ENCODE assay signal across 25 cellular contexts in genomic region chr7:1011297-1012003, GRCh38. TPM values are rescaled to one million over a fixed set of nuclear protein-coding genes. Genes with fewer than 3 reads are reported as not detected.
DNase-seq lines count a peak whose midpoint lies in the region; ATAC-seq, FAIRE-seq and TF ChIP-seq lines count a peak whose summit lies in the region.
"Had no signal": no experiment of that assay in that cellular context is flagged by ENCODE, and none has a peak within 500 bp of the region (broad histone marks: within the 10 kb centered on the region; RNA-seq: fewer than 3 reads in every experiment).

No MANE protein-coding gene starts in this region.

- H3K36me3 ChIP-seq in mucosa of descending colon (ENCODE audit: low read depth) (no peaks in the 10 kb centered on the region), brain microvascular endothelial cell (replicated peaks) (peaks cover 3% of the 10 kb centered on the region), psoas muscle (ENCODE audit: insufficient read depth in 1 of 2, low read depth in 1 of 2) (peaks cover 0 to 10% of the 10 kb centered on the region in 2 donors)
- H3K36me3 ChIP-seq: MG63, transverse colon had no signal

- no peak overlapping the region for H3K4me3 Mint-ChIP-seq in T-helper 1 cell treated with Interleukin-12 subunit alpha and Interleukin-12 subunit beta and Interleukin-4 antibody, amounts not matched to agents 30 μg/mL and 1 μg/mL, for 36 hours
- H3K4me3 Mint-ChIP-seq in activated T-helper 2 cell treated with anti-CD3 and anti-CD28 coated beads, Interferon-gamma antibody, Interleukin-2, Interleukin-4, amounts not matched to agents 10 μg/mL and 5 μg/mL and 100 μg/mL, durations not matched to agents 14 hours and 24 hours and 36 hours (ENCODE audit: low read depth): no peak overlapping the region
- H3K4me3 Mint-ChIP-seq: CD14-positive monocyte, nephron progenitor cell had no signal

- ATAC-seq in mucosa of descending colon: peak; percentile 11
- no peak for ATAC-seq in psoas muscle
- ATAC-seq: heart right ventricle had no signal

- TF ChIP-seq CTCF in mucosa of descending colon (IDR thresholded peaks at IDR 0.05) (no peak), brain microvascular endothelial cell (IDR thresholded peaks at IDR 0.05; ENCODE audit: low read depth, low read length, missing control alignments) (no peak), psoas muscle (IDR thresholded peaks at IDR 0.05) (no peak)

- H3K9me3 ChIP-seq in mucosa of descending colon: no peaks in the 10 kb centered on the region
- no peaks in the 10 kb centered on the region for H3K9me3 ChIP-seq in psoas muscle
- H3K9me3 ChIP-seq: heart right ventricle, MG63, transverse colon had no signal

- no peaks in the 10 kb centered on the region for H3K27me3 Mint-ChIP-seq in T-helper 1 cell treated with Interleukin-12 subunit alpha and Interleukin-12 subunit beta and Interleukin-4 antibody, amounts not matched to agents 30 μg/mL and 1 μg/mL, for 36 hours (ENCODE audit: low read depth)
- no peaks in the 10 kb centered on the region for H3K27me3 Mint-ChIP-seq in activated T-helper 2 cell treated with anti-CD3 and anti-CD28 coated beads, Interferon-gamma antibody, Interleukin-2, Interleukin-4, amounts not matched to agents 10 μg/mL and 5 μg/mL and 100 μg/mL, durations not matched to agents 14 hours and 24 hours and 36 hours (ENCODE audit: low read depth)

- no peaks in the 10 kb centered on the region for H3K27me3 ChIP-seq in brain microvascular endothelial cell (replicated peaks)
- no peaks in the 10 kb centered on the region for H3K27me3 ChIP-seq in psoas muscle (ENCODE audit: insufficient read depth in 3 of 3, low read length in 2 of 3)
- H3K27me3 ChIP-seq: heart right ventricle, MG63, transverse colon had no signal

- peaks cover 3% of the 10 kb centered on the region for H3K36me3 Mint-ChIP-seq in T-helper 1 cell treated with Interleukin-12 subunit alpha and Interleukin-12 subunit beta and Interleukin-4 antibody, amounts not matched to agents 30 μg/mL and 1 μg/mL, for 36 hours (ENCODE audit: low read depth)
- no peaks in the 10 kb centered on the region for H3K36me3 Mint-ChIP-seq in activated T-helper 2 cell treated with anti-CD3 and anti-CD28 coated beads, Interferon-gamma antibody, Interleukin-2, Interleukin-4, amounts not matched to agents 10 μg/mL and 5 μg/mL and 100 μg/mL, durations not matched to agents 14 hours and 24 hours and 36 hours (ENCODE audit: low read depth)

- 81 to 88% (median 87%) methylated on average over 12 to 13 of the region's 13 CpGs for WGBS in psoas muscle, 3 donors

- intact Hi-C loops in activated T-helper 2 cell treated with anti-CD3 and anti-CD28 coated beads, Interferon-gamma antibody, Interleukin-2, Interleukin-4, amounts not matched to agents 10 μg/mL and 5 μg/mL and 100 μg/mL, durations not matched to agents 14 hours and 24 hours and 36 hours (cut with micrococcal nuclease): no loop called here
- intact Hi-C loops in mucosa of descending colon (cut with DNase I, micrococcal nuclease) (no loop called here), psoas muscle (cut with DNase I) (no loop called here)

- H3K27ac Mint-ChIP-seq in T-helper 1 cell treated with Interleukin-12 subunit alpha and Interleukin-12 subunit beta and Interleukin-4 antibody, amounts not matched to agents 30 μg/mL and 1 μg/mL, for 36 hours: peak overlapping the region; percentile 72
- H3K27ac Mint-ChIP-seq in activated T-helper 2 cell treated with anti-CD3 and anti-CD28 coated beads, Interferon-gamma antibody, Interleukin-2, Interleukin-4, amounts not matched to agents 10 μg/mL and 5 μg/mL and 100 μg/mL, durations not matched to agents 14 hours and 24 hours and 36 hours: peak overlapping the region; percentile 38

- H3K4me3 ChIP-seq in mucosa of descending colon (no peak overlapping the region), brain microvascular endothelial cell (ENCODE audit: low read depth, low read length) (no peak overlapping the region), psoas muscle (no peak overlapping the region)
- H3K4me3 ChIP-seq: heart right ventricle, MG63, smooth muscle cell, transverse colon had no signal

- peak; percentile 48 for FAIRE-seq in GM12892 (lab: Jason Lieb, UNC)

- no peak overlapping the region for H3K27ac ChIP-seq in brain microvascular endothelial cell
- H3K27ac ChIP-seq in psoas muscle: no peak overlapping the region
- H3K27ac ChIP-seq: 22Rv1, heart right ventricle, transverse colon had no signal

- no peaks in the 10 kb centered on the region for H3K4me1 ChIP-seq in mucosa of descending colon (ENCODE audit: low read depth)
- H3K4me1 ChIP-seq in psoas muscle: no peaks in the 10 kb centered on the region
- H3K4me1 ChIP-seq: transverse colon had no signal

- no peak for DNase-seq in T-helper 1 cell
- DNase-seq in GM12892 (ENCODE audit: insufficient read length): no peak
- DNase-seq in activated T-helper 2 cell treated with anti-CD3 and anti-CD28 coated beads, Interferon-gamma antibody, Interleukin-2, Interleukin-4, amounts not matched to agents 10 μg/mL and 5 μg/mL and 100 μg/mL, durations not matched to agents 14 hours and 24 hours and 36 hours (ENCODE audit: low spot score): no peak
- no peak for DNase-seq in mucosa of descending colon
- no peak for DNase-seq in brain microvascular endothelial cell
- no peak for DNase-seq in psoas muscle
- DNase-seq in cerebellar nuclear complex (lab: John Stamatoyannopoulos, UW): no peak
- DNase-seq: effector CD8-positive, alpha-beta T cell; heart right ventricle; islet precursor cell; mammary epithelial cell; MG63; NCI-H187; NCI-H446; nephron progenitor cell; NK-92 treated with Interleukin-12 subunit alpha and Interleukin-12 subunit beta, amount 100 ng/mL, for 24 hours; transverse colon had no signal

- peaks cover 11% of the 10 kb centered on the region for H3K4me1 Mint-ChIP-seq in T-helper 1 cell treated with Interleukin-12 subunit alpha and Interleukin-12 subunit beta and Interleukin-4 antibody, amounts not matched to agents 30 μg/mL and 1 μg/mL, for 36 hours (ENCODE audit: low read depth)
- H3K4me1 Mint-ChIP-seq in activated T-helper 2 cell treated with anti-CD3 and anti-CD28 coated beads, Interferon-gamma antibody, Interleukin-2, Interleukin-4, amounts not matched to agents 10 μg/mL and 5 μg/mL and 100 μg/mL, durations not matched to agents 14 hours and 24 hours and 36 hours (ENCODE audit: low read depth): no peaks in the 10 kb centered on the region

- in situ Hi-C loops in brain microvascular endothelial cell (cut with HindIII; ENCODE audit: low pct_ligation_motif_present, low sequenced_read_pairs): no loop called here

- TF ChIP-seq POLR2A in GM12892 (IDR thresholded peaks at IDR 0.05; ENCODE audit: low read depth, low read length): no peak

- peaks cover 5% of the 10 kb centered on the region for H3K9me3 Mint-ChIP-seq in T-helper 1 cell treated with Interleukin-12 subunit alpha and Interleukin-12 subunit beta and Interleukin-4 antibody, amounts not matched to agents 30 μg/mL and 1 μg/mL, for 36 hours
- no peaks in the 10 kb centered on the region for H3K9me3 Mint-ChIP-seq in activated T-helper 2 cell treated with anti-CD3 and anti-CD28 coated beads, Interferon-gamma antibody, Interleukin-2, Interleukin-4, amounts not matched to agents 10 μg/mL and 5 μg/mL and 100 μg/mL, durations not matched to agents 14 hours and 24 hours and 36 hours
- H3K9me3 Mint-ChIP-seq: nephron progenitor cell had no signal

RNA-seq across cellular contexts. Expression of gene CYP2W1, which starts 28.5 kb away (rescaled TPM):
- polyA plus RNA-seq in GM12892 (2012; ENCODE audit: missing spikeins): not detected
- total RNA-seq in activated T-helper 2 cell treated with anti-CD3 and anti-CD28 coated beads, Interferon-gamma antibody, Interleukin-2, Interleukin-4, amounts not matched to agents 10 μg/mL and 5 μg/mL and 100 μg/mL, durations not matched to agents 14 hours and 24 hours and 36 hours: not detected in 2 replicates
- total RNA-seq in mucosa of descending colon (1 to 10 TPM in 2 of 3 donors, under 1 TPM in 1; 0.47 to 2.3 (median 2.1) TPM), psoas muscle (not detected)
- not detected for polyA plus RNA-seq in psoas muscle
- total RNA-seq: cardiac septum, Daoy, fibroblast of lung, heart right ventricle, mammary epithelial cell, pulmonary artery endothelial cell, smooth muscle cell had no signal
- polyA plus RNA-seq: CD14-positive monocyte, fibroblast of lung, heart right ventricle, mammary epithelial cell, smooth muscle cell had no signal

RNA-seq across cellular contexts. Expression of gene GPR146, which starts 32.9 kb away (rescaled TPM):
- polyA plus RNA-seq in GM12892 (2012; ENCODE audit: missing spikeins): 4.1 TPM
- 5.6 and 6.7 TPM in 2 replicates for total RNA-seq in activated T-helper 2 cell treated with anti-CD3 and anti-CD28 coated beads, Interferon-gamma antibody, Interleukin-2, Interleukin-4, amounts not matched to agents 10 μg/mL and 5 μg/mL and 100 μg/mL, durations not matched to agents 14 hours and 24 hours and 36 hours
- total RNA-seq in mucosa of descending colon: 10 to 100 TPM in 1 of 3 donors, 1 to 10 TPM in 2; 3.5 to 13.0 (median 5.7) TPM
- 10 to 100 TPM in 1 of 4 donors, 1 to 10 TPM in 3; 5.0 to 12.1 (median 7.5) TPM for total RNA-seq in psoas muscle
- polyA plus RNA-seq in psoas muscle: 10 to 100 TPM in 1 of 3 donors, 1 to 10 TPM in 2; 9.4 to 14.0 (median 9.9) TPM

RNA-seq across cellular contexts. Expression of gene COX19, which starts 36.1 kb away (rescaled TPM):
- polyA plus RNA-seq in GM12892 (2012; ENCODE audit: missing spikeins): 10.9 TPM
- total RNA-seq in activated T-helper 2 cell treated with anti-CD3 and anti-CD28 coated beads, Interferon-gamma antibody, Interleukin-2, Interleukin-4, amounts not matched to agents 10 μg/mL and 5 μg/mL and 100 μg/mL, durations not matched to agents 14 hours and 24 hours and 36 hours: 15.0 and 17.2 TPM in 2 replicates
- total RNA-seq in mucosa of descending colon: 10 to 100 TPM; 14.9 to 20.9 (median 15.8) TPM
- 1 to 10 TPM; 4.5 to 7.9 (median 6.9) TPM for total RNA-seq in psoas muscle
- polyA plus RNA-seq in psoas muscle: 10 to 100 TPM in 2 of 3 donors, 1 to 10 TPM in 1; 5.6 to 12.2 (median 11.3) TPM

RNA-seq across cellular contexts. Expression of gene ADAP1, which starts 57.0 kb away (rescaled TPM):
- 5.8 TPM for polyA plus RNA-seq in GM12892 (2012; ENCODE audit: missing spikeins)
- total RNA-seq in activated T-helper 2 cell treated with anti-CD3 and anti-CD28 coated beads, Interferon-gamma antibody, Interleukin-2, Interleukin-4, amounts not matched to agents 10 μg/mL and 5 μg/mL and 100 μg/mL, durations not matched to agents 14 hours and 24 hours and 36 hours: 62.8 and 65.2 TPM in 2 replicates
- total RNA-seq in mucosa of descending colon (100 to 1,000 TPM in 1 of 3 donors, 10 to 100 TPM in 2; 80.7 to 153 (median 98.8) TPM), psoas muscle (1 to 10 TPM in 3 of 4 donors, under 1 TPM in 1; 0.88 to 1.4 (median 1.2) TPM)
- under 1 TPM; 0.18 to 0.56 (median 0.56) TPM for polyA plus RNA-seq in psoas muscle
